Comparison of ENCODE assay signal across 8 cellular contexts in the genomic region with DNA sequence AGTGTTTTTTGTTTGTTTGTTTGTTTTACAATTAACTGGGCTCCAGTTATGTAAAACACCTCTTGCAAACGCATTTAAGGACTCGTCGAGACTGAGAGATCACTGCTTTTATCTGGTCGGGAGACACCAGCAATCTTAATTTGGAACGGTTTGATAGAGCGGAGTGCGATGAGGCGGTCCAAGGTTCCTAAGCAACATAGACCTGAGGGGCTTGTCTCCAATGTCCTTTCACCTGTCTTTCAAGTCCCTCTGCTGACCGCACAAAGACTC. TPM values are rescaled to one million over a fixed set of nuclear protein-coding genes. Genes with fewer than 3 reads are reported as not detected.
DNase-seq lines count a peak whose midpoint lies in the region; ATAC-seq and TF ChIP-seq lines count a peak whose summit lies in the region.

No MANE protein-coding gene starts in this region.

- peak overlapping the region; percentile 87 to 95 (median 91) for H3K9ac ChIP-seq in BLaER1 treated with 17β-estradiol and CSF1 and Interleukin-3, amounts not matched to agents 10 nM and 100 nM
- peak overlapping the region; percentile 84 for H3K9ac ChIP-seq in HUES48 (ENCODE audit: low read depth, low read length)

- H3K27ac ChIP-seq in BLaER1 treated with 17β-estradiol and CSF1 and Interleukin-3, amounts not matched to agents 10 nM and 100 nM = peak overlapping the region; percentile 80 to 93 (median 86)
- H3K27ac ChIP-seq in HUES48 (ENCODE audit: low read depth, low read length) = peak overlapping the region; percentile 95

- peaks cover 0 to 16% (median 2%) of the 10 kb centered on the region in 11 experiments; a peak in 11 of 22 replicates for H3K36me3 ChIP-seq in BLaER1 treated with 17β-estradiol and CSF1 and Interleukin-3, amounts not matched to agents 10 nM and 100 nM
- H3K36me3 ChIP-seq in HUES48 (ENCODE audit: control insufficient read depth, insufficient read depth, low read length) = no peaks in the 10 kb centered on the region; the same call in 1 of the 2 replicates

- H3K9me3 ChIP-seq in BLaER1 treated with 17β-estradiol and CSF1 and Interleukin-3, amounts not matched to agents 10 nM and 100 nM (replicated peaks in 1 of 11) = no peaks in the 10 kb centered on the region
- no peaks in the 10 kb centered on the region for H3K9me3 ChIP-seq in HUES48 (ENCODE audit: control insufficient read depth, insufficient read depth, low read length)

- H3K27ac Mint-ChIP-seq in central memory CD8-positive, alpha-beta T cell (ENCODE audit: low read depth) = peak overlapping the region; percentile 99
- peak overlapping the region; percentile 98 to 100 (median 99) for H3K27ac Mint-ChIP-seq in naive thymus-derived CD8-positive, alpha-beta T cell

- H3K4me3 ChIP-seq in BLaER1 treated with 17β-estradiol and CSF1 and Interleukin-3, amounts not matched to agents 10 nM and 100 nM = peak overlapping the region; percentile 81 to 98 (median 94)
- H3K4me3 ChIP-seq in HUES48 (ENCODE audit: low read depth, low read length) = peak overlapping the region; percentile 78

- no peak for DNase-seq in central memory CD8-positive, alpha-beta T cell (ENCODE audit: low spot score in 2 of 2)
- no peak for DNase-seq in naive thymus-derived CD8-positive, alpha-beta T cell
- DNase-seq in KBM-7 = no peak

- H3K4me1 Mint-ChIP-seq in central memory CD8-positive, alpha-beta T cell = peaks cover 35% of the 10 kb centered on the region
- peaks cover 18 to 49% (median 37%) of the 10 kb centered on the region in 4 donors for H3K4me1 Mint-ChIP-seq in naive thymus-derived CD8-positive, alpha-beta T cell

- H3K4me3 Mint-ChIP-seq in central memory CD8-positive, alpha-beta T cell = peak overlapping the region; percentile 97
- peak overlapping the region; percentile 97 to 100 (median 100) for H3K4me3 Mint-ChIP-seq in naive thymus-derived CD8-positive, alpha-beta T cell

- peak; percentile 0 for ATAC-seq in central memory CD8-positive, alpha-beta T cell (replicated peaks; ENCODE audit: extremely low read depth, poor library complexity, severe bottlenecking)
- peak in 1 of 2 donors; percentile 0 for ATAC-seq in naive thymus-derived CD8-positive, alpha-beta T cell
- ATAC-seq in GM21423 (IDR thresholded peaks at IDR 0.05; ENCODE audit: unreplicated experiment) (no peak), HG03354 (IDR thresholded peaks at IDR 0.05; ENCODE audit: poor library complexity, severe bottlenecking, unreplicated experiment) (no peak), GM18505 (IDR thresholded peaks at IDR 0.05; ENCODE audit: unreplicated experiment) (no peak)

- no peak for TF ChIP-seq POLR2A in GM18505 (IDR thresholded peaks at IDR 0.05; ENCODE audit: borderline replicate concordance, extremely low read depth, insufficient read depth, insufficient read length)

- POLR2A ChIA-PET in naive thymus-derived CD8-positive, alpha-beta T cell (lab: Charles Lee) = interaction anchor here (0.7 to 3.8 kb wide), 8 partner anchors 8 to 467 kb away, joined by 3 to 20 read pairs (median 7); partner anchors contain the start of genes ASXL2, HADHA, HADHB and RAB10

- H3K36me3 Mint-ChIP-seq in central memory CD8-positive, alpha-beta T cell (ENCODE audit: insufficient read depth) = peaks cover 13% of the 10 kb centered on the region
- H3K36me3 Mint-ChIP-seq in naive thymus-derived CD8-positive, alpha-beta T cell = peaks cover 0 to 7% (median 0%) of the 10 kb centered on the region in 3 donors

- H3K4me1 ChIP-seq in BLaER1 treated with 17β-estradiol and CSF1 and Interleukin-3, amounts not matched to agents 10 nM and 100 nM = peaks cover 25 to 42% (median 38%) of the 10 kb centered on the region in 10 experiments
- peaks cover 26% of the 10 kb centered on the region for H3K4me1 ChIP-seq in HUES48 (ENCODE audit: control insufficient read depth, insufficient read depth, low read length)

- H3K27me3 ChIP-seq in BLaER1 treated with 17β-estradiol and CSF1 and Interleukin-3, amounts not matched to agents 10 nM and 100 nM = no peaks in the 10 kb centered on the region
- no peaks in the 10 kb centered on the region for H3K27me3 ChIP-seq in HUES48 (ENCODE audit: control insufficient read depth, insufficient read depth, low read length)

- in situ Hi-C loops in KBM-7 (cut with MboI; ENCODE audit: low pct_unique_long_range_greater_than_20kb, low sequenced_read_pairs) = no loop called here

- H3K4me2 ChIP-seq in BLaER1 treated with 17β-estradiol and CSF1 and Interleukin-3, amounts not matched to agents 10 nM and 100 nM = peak overlapping the region; percentile 73 to 93 (median 87)

- no peaks in the 10 kb centered on the region for H3K27me3 Mint-ChIP-seq in central memory CD8-positive, alpha-beta T cell
- no peaks in the 10 kb centered on the region for H3K27me3 Mint-ChIP-seq in naive thymus-derived CD8-positive, alpha-beta T cell

- no peaks in the 10 kb centered on the region for H3K9me3 Mint-ChIP-seq in central memory CD8-positive, alpha-beta T cell
- H3K9me3 Mint-ChIP-seq in naive thymus-derived CD8-positive, alpha-beta T cell = no peaks in the 10 kb centered on the region

- H4K20me1 ChIP-seq in BLaER1 treated with 17β-estradiol and CSF1 and Interleukin-3, amounts not matched to agents 10 nM and 100 nM = peaks cover 12 to 41% (median 34%) of the 10 kb centered on the region in 11 experiments; a peak in 17 of 22 replicates

RNA-seq across cellular contexts. Expression of gene SELENOI, which starts 0.7 kb away (rescaled TPM):
- total RNA-seq in naive thymus-derived CD8-positive, alpha-beta T cell = 10 to 100 TPM; 20.7 to 21.5 TPM
- polyA plus RNA-seq in naive thymus-derived CD8-positive, alpha-beta T cell = 1 to 10 TPM; 2.6 to 4.6 (median 4.0) TPM

RNA-seq across cellular contexts. Expression of gene ADGRF3, which starts 1.4 kb away (rescaled TPM):
- total RNA-seq in naive thymus-derived CD8-positive, alpha-beta T cell = 1 to 10 TPM; 1.5 TPM
- 1 to 10 TPM in 1 of 3 donors, under 1 TPM in 2; 0.09 to 1.2 (median 0.13) TPM for polyA plus RNA-seq in naive thymus-derived CD8-positive, alpha-beta T cell

RNA-seq across cellular contexts. Expression of gene DRC1, which starts 56.5 kb away (rescaled TPM):
- total RNA-seq in naive thymus-derived CD8-positive, alpha-beta T cell = not detected
- polyA plus RNA-seq in naive thymus-derived CD8-positive, alpha-beta T cell = not detected
